1 cellular context compared by ENCODE assay signal in the genomic region with DNA sequence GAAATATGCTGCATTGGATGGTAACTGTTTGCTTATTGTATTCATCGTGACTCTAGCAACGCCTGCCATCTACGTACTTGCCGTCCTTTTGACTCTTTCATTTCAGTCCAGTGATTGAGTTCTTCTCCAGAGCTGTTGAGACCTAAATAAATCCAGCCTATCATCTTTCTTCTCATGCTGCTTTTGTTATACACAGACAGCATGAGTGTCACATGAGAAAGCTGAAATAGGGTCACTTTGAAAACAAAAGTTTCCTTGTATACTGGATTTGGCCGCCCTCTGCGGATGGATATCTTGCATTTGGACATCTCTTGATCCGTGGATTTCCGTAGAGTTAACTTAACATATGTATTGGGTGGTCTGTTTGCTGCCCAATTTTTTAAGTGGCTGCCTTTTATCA.
TF ChIP-seq lines count a peak whose summit lies in the region.

No MANE protein-coding gene starts in this region.

TF ChIP-seq in SK-N-SH, 30 proteins besides CTCF, POLR2A, EP300 and RAD21 (continued from another document):
- TF ChIP-seq NFIC (IDR thresholded peaks at IDR 0.05; ENCODE audit: borderline replicate concordance): no peak
